32 cellular contexts compared by ENCODE assay signal in the genomic region with DNA sequence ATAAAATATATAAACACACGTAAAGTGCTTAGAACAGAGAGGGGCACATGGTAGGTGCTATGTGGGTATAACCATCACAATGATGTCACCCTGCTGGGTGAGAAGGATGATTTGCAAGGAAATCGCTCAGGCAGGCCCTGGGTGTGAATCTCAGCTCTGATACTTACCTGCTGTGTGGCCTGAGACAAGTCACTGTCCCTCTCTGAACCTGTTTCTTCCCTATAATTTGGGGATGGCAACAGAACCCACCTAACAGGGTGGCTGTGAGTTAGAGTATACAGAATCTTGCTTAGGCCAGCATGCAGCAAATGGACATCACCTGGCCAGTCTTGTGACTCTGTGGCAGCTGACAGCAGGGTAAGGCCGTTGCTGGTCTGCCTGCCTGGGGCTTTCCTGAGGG.
"Had no signal": no experiment of that assay in that cellular context is flagged by ENCODE, and none has a peak within 500 bp of the region (broad histone marks: within the 10 kb centered on the region; RNA-seq: fewer than 3 reads in every experiment).

No MANE protein-coding gene starts in this region.

- DNase-seq: activated CD4-positive, alpha-beta memory T cell treated with anti-CD3 and anti-CD28 coated beads for 36 hours; activated CD4-positive, alpha-beta T cell treated with anti-CD3 and anti-CD28 coated beads for 36 hours; activated CD4-positive, alpha-beta T cell treated with anti-CD3 and anti-CD28 coated beads, Interleukin-2, amount 10 ng/mL, durations not matched to agents 24 days and 14 days; activated CD4-positive, CD25-positive, alpha-beta regulatory T cell; activated CD4-positive, CD25-positive, alpha-beta regulatory T cell treated with anti-CD3 and anti-CD28 coated beads, Interleukin-2, amount 50 U/mL, for 72 hours; activated CD8-positive, alpha-beta memory T cell treated with anti-CD3 and anti-CD28 coated beads, Interleukin-2, amount 10 ng/mL, durations not matched to agents 7 days and 5 days; activated CD8-positive, alpha-beta memory T cell treated with anti-CD3 and anti-CD28 coated beads, Interleukin-2, amount 50 U/mL, for 4 hours; activated CD8-positive, alpha-beta T cell treated with anti-CD3 and anti-CD28 coated beads, Interleukin-2, amount 10 ng/mL, durations not matched to agents 7 days and 5 days; activated gamma-delta T cell; activated naive CD4-positive, alpha-beta T cell; activated naive CD4-positive, alpha-beta T cell treated with anti-CD3 and anti-CD28 coated beads, Interleukin-2, amount 10 ng/mL, durations not matched to agents 7 days and 5 days; activated naive CD8-positive, alpha-beta T cell treated with anti-CD3 and anti-CD28 coated beads, Interleukin-2, amount 10 ng/mL, durations not matched to agents 7 days and 5 days; activated T-cell treated with anti-CD3 and anti-CD28 coated beads, Interleukin-2, amount 50 U/mL, for 1 hour; activated T-cell treated with anti-CD3 and anti-CD28 coated beads, Interleukin-2, amount 50 U/mL, for 48 hours; central memory CD4-positive, alpha-beta T cell; cerebellar nuclear complex; colonic mucosa; effector CD8-positive, alpha-beta T cell; esophagus squamous epithelium; foreskin melanocyte; heart right ventricle; T-helper 2 cell had no signal

- H3K4me3 Mint-ChIP-seq: activated CD4-positive, alpha-beta memory T cell treated with anti-CD3 and anti-CD28 coated beads for 36 hours; activated CD4-positive, alpha-beta T cell treated with anti-CD3 and anti-CD28 coated beads for 36 hours; activated CD4-positive, alpha-beta T cell treated with anti-CD3 and anti-CD28 coated beads, Interleukin-2, amount 10 ng/mL, durations not matched to agents 24 days and 14 days; activated CD8-positive, alpha-beta memory T cell treated with anti-CD3 and anti-CD28 coated beads, Interleukin-2, amount 10 ng/mL, durations not matched to agents 7 days and 5 days; activated CD8-positive, alpha-beta T cell treated with anti-CD3 and anti-CD28 coated beads, Interleukin-2, amount 10 ng/mL, durations not matched to agents 7 days and 5 days; activated naive CD4-positive, alpha-beta T cell treated with anti-CD3 and anti-CD28 coated beads, Interleukin-2, amount 10 ng/mL, durations not matched to agents 7 days and 5 days; activated naive CD8-positive, alpha-beta T cell treated with anti-CD3 and anti-CD28 coated beads, Interleukin-2, amount 10 ng/mL, durations not matched to agents 7 days and 5 days; activated T-helper 1 cell treated with anti-CD3 and anti-CD28 coated beads, Interleukin-12 subunit alpha, Interleukin-12 subunit beta, Interleukin-2, Interleukin-4 antibody, amounts not matched to agents 30 ng/mL and 10 ng/mL and 1 ng/mL, durations not matched to agents 14 hours and 24 hours and 36 hours; brain had no signal

- H3K4me1 Mint-ChIP-seq: activated CD4-positive, alpha-beta T cell treated with anti-CD3 and anti-CD28 coated beads for 36 hours; activated CD4-positive, alpha-beta T cell treated with anti-CD3 and anti-CD28 coated beads, Interleukin-2, amount 10 ng/mL, durations not matched to agents 24 days and 14 days; activated CD8-positive, alpha-beta memory T cell treated with anti-CD3 and anti-CD28 coated beads, Interleukin-2, amount 10 ng/mL, durations not matched to agents 7 days and 5 days; activated naive CD4-positive, alpha-beta T cell treated with anti-CD3 and anti-CD28 coated beads, Interleukin-2, amount 10 ng/mL, durations not matched to agents 7 days and 5 days; activated naive CD8-positive, alpha-beta T cell treated with anti-CD3 and anti-CD28 coated beads, Interleukin-2, amount 10 ng/mL, durations not matched to agents 7 days and 5 days had no signal

- H3K36me3 ChIP-seq: ascending aorta, breast epithelium, cardiac muscle cell, colonic mucosa, esophagus squamous epithelium, heart right ventricle had no signal

- ATAC-seq: activated CD4-positive, alpha-beta T cell treated with anti-CD3 and anti-CD28 coated beads for 36 hours; activated CD8-positive, alpha-beta memory T cell treated with anti-CD3 and anti-CD28 coated beads, Interleukin-2, amount 10 ng/mL, durations not matched to agents 7 days and 5 days; activated CD8-positive, alpha-beta T cell treated with anti-CD3 and anti-CD28 coated beads, Interleukin-2, amount 10 ng/mL, durations not matched to agents 7 days and 5 days; activated naive CD4-positive, alpha-beta T cell treated with anti-CD3 and anti-CD28 coated beads, Interleukin-2, amount 50 U/mL, for 72 hours; gastroesophageal sphincter; heart right ventricle had no signal

- H3K27ac Mint-ChIP-seq: activated CD4-positive, alpha-beta memory T cell treated with anti-CD3 and anti-CD28 coated beads for 36 hours; activated CD4-positive, alpha-beta T cell treated with anti-CD3 and anti-CD28 coated beads for 36 hours; activated CD4-positive, alpha-beta T cell treated with anti-CD3 and anti-CD28 coated beads, Interleukin-2, amount 10 ng/mL, durations not matched to agents 24 days and 14 days; activated CD8-positive, alpha-beta memory T cell treated with anti-CD3 and anti-CD28 coated beads, Interleukin-2, amount 10 ng/mL, durations not matched to agents 7 days and 5 days; activated CD8-positive, alpha-beta T cell treated with anti-CD3 and anti-CD28 coated beads, Interleukin-2, amount 10 ng/mL, durations not matched to agents 7 days and 5 days; activated naive CD4-positive, alpha-beta T cell treated with anti-CD3 and anti-CD28 coated beads, Interleukin-2, amount 10 ng/mL, durations not matched to agents 7 days and 5 days; activated naive CD4-positive, alpha-beta T cell treated with anti-CD3 and anti-CD28 coated beads, Interleukin-2, amount 50 U/mL, for 72 hours; activated naive CD8-positive, alpha-beta T cell treated with anti-CD3 and anti-CD28 coated beads, Interleukin-2, amount 10 ng/mL, durations not matched to agents 7 days and 5 days; activated T-helper 1 cell treated with anti-CD3 and anti-CD28 coated beads, Interleukin-12 subunit alpha, Interleukin-12 subunit beta, Interleukin-2, Interleukin-4 antibody, amounts not matched to agents 30 ng/mL and 10 ng/mL and 1 ng/mL, durations not matched to agents 14 hours and 24 hours and 36 hours; brain had no signal

- FAIRE-seq: endometrium, endothelial cell of umbilical vein had no signal

- H3K4me3 ChIP-seq: ascending aorta, breast epithelium, cardiac muscle cell, colonic mucosa, esophagus squamous epithelium, gastroesophageal sphincter, heart right ventricle had no signal

- H3K27me3 ChIP-seq: ascending aorta, breast epithelium, cardiac muscle cell, colonic mucosa, heart right ventricle had no signal

- H3K9me3 Mint-ChIP-seq: activated CD4-positive, alpha-beta memory T cell treated with anti-CD3 and anti-CD28 coated beads for 36 hours; activated CD4-positive, alpha-beta T cell treated with anti-CD3 and anti-CD28 coated beads, Interleukin-2, amount 10 ng/mL, durations not matched to agents 24 days and 14 days; activated naive CD4-positive, alpha-beta T cell treated with anti-CD3 and anti-CD28 coated beads, Interleukin-2, amount 10 ng/mL, durations not matched to agents 7 days and 5 days; activated naive CD4-positive, alpha-beta T cell treated with anti-CD3 and anti-CD28 coated beads, Interleukin-2, amount 50 U/mL, for 72 hours; activated naive CD8-positive, alpha-beta T cell treated with anti-CD3 and anti-CD28 coated beads, Interleukin-2, amount 10 ng/mL, durations not matched to agents 7 days and 5 days; activated T-helper 1 cell treated with anti-CD3 and anti-CD28 coated beads, Interleukin-12 subunit alpha, Interleukin-12 subunit beta, Interleukin-2, Interleukin-4 antibody, amounts not matched to agents 30 ng/mL and 10 ng/mL and 1 ng/mL, durations not matched to agents 14 hours and 24 hours and 36 hours; brain had no signal

- H3K4me1 ChIP-seq: ascending aorta, breast epithelium, colonic mucosa, heart right ventricle had no signal

- H3K9me3 ChIP-seq: ascending aorta, breast epithelium, colonic mucosa, esophagus squamous epithelium, gastroesophageal sphincter, heart right ventricle had no signal

- H3K36me3 Mint-ChIP-seq: activated CD4-positive, alpha-beta memory T cell treated with anti-CD3 and anti-CD28 coated beads for 36 hours; activated CD8-positive, alpha-beta memory T cell treated with anti-CD3 and anti-CD28 coated beads, Interleukin-2, amount 10 ng/mL, durations not matched to agents 7 days and 5 days; activated naive CD4-positive, alpha-beta T cell treated with anti-CD3 and anti-CD28 coated beads, Interleukin-2, amount 10 ng/mL, durations not matched to agents 7 days and 5 days; activated naive CD4-positive, alpha-beta T cell treated with anti-CD3 and anti-CD28 coated beads, Interleukin-2, amount 50 U/mL, for 72 hours; activated naive CD8-positive, alpha-beta T cell treated with anti-CD3 and anti-CD28 coated beads, Interleukin-2, amount 10 ng/mL, durations not matched to agents 7 days and 5 days; brain had no signal

- H3K27ac ChIP-seq: ascending aorta, breast epithelium, cardiac muscle cell, colonic mucosa, epithelial cell of prostate, esophagus squamous epithelium, gastroesophageal sphincter, heart right ventricle had no signal
